ENCODE assay signal across 8 cellular contexts in the genomic region with DNA sequence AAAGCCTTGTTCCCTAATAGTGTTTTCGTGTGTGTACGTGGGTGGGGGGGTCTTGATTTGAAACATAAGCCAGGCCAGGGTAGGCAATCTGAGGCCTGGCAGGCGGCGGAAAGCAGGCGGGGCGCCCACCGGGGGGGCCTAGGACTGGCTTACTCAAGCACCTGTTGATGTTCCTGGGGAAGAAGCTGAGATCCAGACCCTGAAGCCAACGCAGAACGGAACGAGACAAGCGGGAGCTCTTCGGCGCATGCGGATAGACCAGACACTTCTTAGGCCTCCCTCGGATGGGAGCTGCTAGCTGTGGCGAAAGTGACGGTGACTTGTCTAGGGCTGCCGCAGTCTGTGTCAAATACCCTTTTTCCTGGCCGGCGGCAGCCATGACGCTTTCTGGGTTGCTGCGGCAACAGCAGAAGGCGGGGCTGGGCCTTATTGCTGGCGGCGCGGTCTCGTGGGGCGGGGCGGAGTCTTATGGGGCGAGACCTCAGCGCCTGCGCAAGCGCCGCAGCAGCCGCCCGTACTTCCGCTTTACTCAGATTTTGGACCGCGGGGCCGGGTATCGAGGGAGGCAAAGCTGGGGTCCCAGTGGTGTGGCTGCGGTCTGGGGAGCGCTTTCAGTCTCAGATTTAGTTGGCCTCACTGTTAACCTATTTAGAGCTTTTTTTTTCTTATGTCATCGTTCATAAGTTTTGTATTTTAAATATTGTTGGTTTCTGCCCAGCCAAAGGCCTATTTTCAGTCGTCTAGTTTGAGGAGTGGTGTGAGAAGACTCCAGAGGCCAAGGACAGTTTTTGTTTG. TPM values are rescaled to one million over a fixed set of nuclear protein-coding genes. Genes with fewer than 3 reads are reported as not detected.
DNase-seq lines count a peak whose midpoint lies in the region; ATAC-seq and TF ChIP-seq lines count a peak whose summit lies in the region.

A gene (minus strand): TSS at position 402 of the 795 bp plus-strand sequence. CDS start 23 bp downstream, at position 379.

- intact Hi-C loops in spleen (cut with DNase I; ENCODE audit: low total_unique reads): loop anchor here (10.0 kb wide), 1 partner anchor 119 kb away; a partner anchor contains a TSS

- peak within 1 kb of the TSS; percentile 37 to 81 (median 62) for H3K27ac ChIP-seq in spleen

- TF ChIP-seq POLR2A in spleen (IDR thresholded peaks at IDR 0.05): no peak

- WGBS in spleen, 5 donors: 1% methylated on average over 40 to 45 of the region's 45 CpGs

- peak within 1 kb of the TSS; percentile 49 to 80 (median 54) for H3K4me3 ChIP-seq in spleen

- no peaks in the 10 kb centered on the region for H3K9me3 ChIP-seq in spleen

- DNase-seq in AG08396 (ENCODE audit: low spot score) (peak; percentile 96), NCI-H446 (lab: John Stamatoyannopoulos, UW) (peak; percentile 69 to 90), cerebellar cortex (ENCODE audit: low spot score) (peak; percentile 92), iris pigment epithelial cell (ENCODE audit: low read depth) (peak; percentile 95), spleen (peak; percentile 99)

- H3K4me1 ChIP-seq in spleen: peaks cover 0 to 13% (median 10%) of the 10 kb centered on the region in 6 donors

- peak in 1 of 11 experiments; percentile 17 for TF ChIP-seq CTCF in spleen (IDR thresholded peaks at IDR 0.05 in 8 of 11, conservative IDR thresholded peaks at IDR 0.05 in 3 of 11)

- no peaks in the 10 kb centered on the region for H3K36me3 ChIP-seq in spleen

- ATAC-seq in GM19035 (IDR thresholded peaks at IDR 0.05; ENCODE audit: unreplicated experiment): peak; percentile 99
- peak; percentile 98 for ATAC-seq in HG03354 (IDR thresholded peaks at IDR 0.05; ENCODE audit: poor library complexity, severe bottlenecking, unreplicated experiment)
- peak; percentile 78 to 85 for ATAC-seq in activated CD4-positive, CD25-positive, alpha-beta regulatory T cell treated with anti-CD3 and anti-CD28 coated beads, Interleukin-2, amount 50 U/mL, for 24 hours

- H3K27me3 ChIP-seq in spleen (replicated peaks in 1 of 7): peaks cover 0 to 32% (median 0%) of the 10 kb centered on the region in 7 donors

RNA-seq across cellular contexts. Expression of the gene that starts here (rescaled TPM):
- total RNA-seq in spleen: not detected
- polyA plus RNA-seq in spleen: not detected

Comparison
In these comparisons a context has a peak if more than half of its experiments do, and no peak if none do; other contexts are left out.
1. Peak in every context shown above with its lines: DNase-seq, ATAC-seq, H3K4me3 ChIP-seq and H3K27ac ChIP-seq.
2. Peak in DNase-seq, H3K4me3 ChIP-seq and H3K27ac ChIP-seq in spleen; RNA of the gene not detected or under 1 TPM.